In the genomic region with DNA sequence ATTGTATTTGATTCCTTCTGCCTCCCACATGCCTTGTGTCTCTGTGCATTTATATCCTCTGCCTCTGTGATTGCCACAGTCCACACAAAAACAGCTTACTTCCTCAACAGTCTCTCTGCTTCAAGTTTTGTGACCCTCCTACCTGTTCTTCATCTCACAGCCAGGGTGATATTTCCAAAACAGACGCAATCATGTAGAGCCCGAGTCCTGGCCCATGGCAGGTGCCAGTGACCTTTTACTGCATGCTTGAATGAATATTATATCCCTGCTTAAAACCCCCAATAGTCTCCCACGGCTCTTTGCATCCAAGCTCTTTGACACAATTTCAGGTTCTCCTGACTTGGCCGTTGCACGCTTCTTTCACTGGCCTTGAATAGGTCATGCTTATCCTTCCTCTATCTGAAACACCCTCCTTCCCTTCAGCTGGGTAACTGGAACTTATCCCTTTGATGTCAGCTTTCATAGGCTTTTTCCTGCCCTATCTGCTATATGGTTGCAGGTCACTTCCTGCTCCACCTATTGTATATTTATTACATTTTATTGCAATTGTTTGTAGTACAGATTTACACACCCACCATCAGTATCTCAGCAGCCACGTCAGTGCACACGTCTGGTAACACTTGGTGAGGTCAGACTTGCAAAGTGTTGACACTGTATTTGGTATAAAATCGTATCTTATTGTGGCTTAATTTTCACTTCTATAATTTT, we compare ENCODE assay signal across 1 cellular context.
TF ChIP-seq lines count a peak whose summit lies in the region.

No MANE protein-coding gene starts in this region.

TF ChIP-seq in H1, 55 proteins besides CTCF, POLR2A, EP300 and RAD21 (continued from another document):
- TF ChIP-seq CHD7 (IDR thresholded peaks at IDR 0.05; ENCODE audit: insufficient replicate concordance, low read length) (no peak), GABPA (IDR thresholded peaks at IDR 0.05; ENCODE audit: borderline replicate concordance, insufficient read depth, low read length) (no peak), RBBP5 (IDR thresholded peaks at IDR 0.05; ENCODE audit: borderline replicate concordance, low read depth, low read length) (no peak)
